In genomic region chrX:91435465-91435864, GRCh38 we compare ENCODE assay signal across 11 cellular contexts. TPM values are rescaled to one million over a fixed set of nuclear protein-coding genes. Genes with fewer than 3 reads are reported as not detected.
DNase-seq lines count a peak whose midpoint lies in the region; ATAC-seq and TF ChIP-seq lines count a peak whose summit lies in the region.
"Had no signal": no experiment of that assay in that cellular context is flagged by ENCODE, and none has a peak within 500 bp of the region (broad histone marks: within the 10 kb centered on the region; RNA-seq: fewer than 3 reads in every experiment).

No MANE protein-coding gene starts in this region.

- peak; percentile 28 for ATAC-seq in GM23338
- no peak for ATAC-seq in left lung
- ATAC-seq: HCT116 had no signal

- H3K4me2 ChIP-seq in GM23338 = peak overlapping the region; percentile 79

- no peaks in the 10 kb centered on the region for H3K9me3 Mint-ChIP-seq in GM23338

- H3K27me3 ChIP-seq in GM23338 (ENCODE audit: insufficient read depth) (no peaks in the 10 kb centered on the region), left lung (peaks cover 0 to 15% of the 10 kb centered on the region in 2 donors)

- H3K9me2 ChIP-seq in GM23338 (ENCODE audit: insufficient read depth) = no peaks in the 10 kb centered on the region

- no peaks in the 10 kb centered on the region for H3K9me3 ChIP-seq in left lung

- H3K27ac Mint-ChIP-seq in GM23338 = no peak overlapping the region

- H3K4me1 Mint-ChIP-seq in GM23338 = no peaks in the 10 kb centered on the region; the same call in 2 of the 3 replicates

- DNase-seq in GM23338 (ENCODE audit: low spot score) (peak; percentile 3), cardiac fibroblast (ENCODE audit: low read depth in 2 of 2) (peak; percentile 0 to 2), left lung (no peak), GM19238 (ENCODE audit: insufficient read length, low spot score) (no peak)
- DNase-seq in activated CD4-positive, alpha-beta T cell treated with anti-CD3 and anti-CD28 coated beads for 48 hours = no peak
- no peak for DNase-seq in stimulated activated CD4-positive, alpha-beta T cell treated with anti-CD3 and anti-CD28 coated beads, Interleukin-2, amount 100 ng/mL, for 24 hours
- no peak for DNase-seq in activated CD8-positive, alpha-beta memory T cell treated with anti-CD3 and anti-CD28 coated beads, Interleukin-2, amount 50 U/mL, for 4 hours
- DNase-seq: Calu3 had no signal

- H3K27ac ChIP-seq in GM23338 (ENCODE audit: low read depth) (no peak overlapping the region), left lung (peak overlapping the region in 1 of 2 donors; percentile 69), skin epidermis (peak overlapping the region in 11 of 21 experiments; percentile 2 to 77 (median 56))

- no peaks in the 10 kb centered on the region for H3K36me3 Mint-ChIP-seq in GM23338 (ENCODE audit: low read depth)

- H3K4me1 ChIP-seq in GM23338 (ENCODE audit: insufficient read depth) (no peaks in the 10 kb centered on the region), left lung (no peaks in the 10 kb centered on the region)

- no peaks in the 10 kb centered on the region for H4K20me1 ChIP-seq in GM23338 (replicated peaks; ENCODE audit: insufficient read depth)

- no peaks in the 10 kb centered on the region for H3K36me3 ChIP-seq in GM23338 (ENCODE audit: insufficient read depth)
- H3K36me3 ChIP-seq in left lung = no peaks in the 10 kb centered on the region

- TF ChIP-seq CTCF in GM23338 (conservative IDR thresholded peaks at IDR 0.05; ENCODE audit: low read depth in 2 of 2) (no peak), cardiac fibroblast (IDR thresholded peaks at IDR 0.05; ENCODE audit: low read depth, low read length) (no peak), left lung (IDR thresholded peaks at IDR 0.05) (no peak)

- H3K4me3 ChIP-seq in GM23338 (peak overlapping the region; percentile 60), cardiac fibroblast (replicated peaks in 1 of 2; ENCODE audit: low read depth in 2 of 2, low read length in 2 of 2) (peak overlapping the region; percentile 44 to 54), left lung (peak overlapping the region; percentile 24 to 28), skin epidermis (peak overlapping the region in 4 of 7 experiments; percentile 16 to 41 (median 28))

- H2AFZ ChIP-seq in GM23338 = peak overlapping the region; percentile 81; the same call in 1 of the 2 replicates

- intact Hi-C loops in left lung (cut with DNase I) = no loop called here

- peak overlapping the region; percentile 81 for H3K4me3 Mint-ChIP-seq in GM23338

- H3K79me2 ChIP-seq in GM23338 (replicated peaks; ENCODE audit: insufficient read depth) = no peaks in the 10 kb centered on the region

- no peaks in the 10 kb centered on the region for H3K27me3 Mint-ChIP-seq in GM23338 (ENCODE audit: insufficient read depth, low read depth, poor library complexity)

- no peaks in the 10 kb centered on the region for H3F3A ChIP-seq in GM23338 (replicated peaks; ENCODE audit: low read depth)

TF ChIP-seq in GM23338, 12 proteins besides CTCF, POLR2A, EP300 and RAD21:
- TF ChIP-seq EZH2 (IDR thresholded peaks at IDR 0.05; ENCODE audit: low read depth, unreplicated experiment) (no peak), JUNB (IDR thresholded peaks at IDR 0.05; ENCODE audit: unreplicated experiment) (no peak), POLR2AphosphoS5 (IDR thresholded peaks at IDR 0.05; ENCODE audit: low read depth) (no peak), ZNF114 (CRISPR knock-in tag; IDR thresholded peaks at IDR 0.05) (no peak), ZNF331 (CRISPR knock-in tag; IDR thresholded peaks at IDR 0.05; ENCODE audit: low read depth) (no peak), ETS1 (IDR thresholded peaks at IDR 0.05) (no peak), NANOG (IDR thresholded peaks at IDR 0.05; ENCODE audit: borderline replicate concordance) (no peak), ZNF462 (CRISPR knock-in tag; IDR thresholded peaks at IDR 0.05) (no peak)

RNA-seq across cellular contexts. Expression of gene PABPC5, which starts 0.8 kb away (rescaled TPM):
- total RNA-seq in GM23338 (2014; rRNA removed; shearing (Covaris generic)) = 3.0 and 3.1 TPM in 2 replicates
- 1.8 and 2.8 TPM in 2 replicates for polyA plus RNA-seq in GM23338 (2016; fragmentation: Nextera tagmentation; extraction: Ambion mirVana)
- total RNA-seq in left lung = 1 to 10 TPM; 1.2 to 2.1 TPM
- total RNA-seq: Calu3; T-helper 1 cell treated with Interleukin-12 subunit alpha and Interleukin-12 subunit beta and Interleukin-4 antibody, amounts not matched to agents 30 ng/mL and 1 ng/mL, for 36 hours had no signal

Comparison
In these comparisons a context has a peak if more than half of its experiments do, and no peak if none do; other contexts are left out.
1. DNase-seq: peak in GM23338 (single experiment) and cardiac fibroblast (2 of 2); none in left lung (0 of 2), GM19238 (single experiment), activated CD4-positive, alpha-beta T cell treated with anti-CD3 and anti-CD28 coated beads for 48 hours (single experiment), stimulated activated CD4-positive, alpha-beta T cell treated with anti-CD3 and anti-CD28 coated beads, Interleukin-2, amount 100 ng/mL, for 24 hours (0 of 2) and activated CD8-positive, alpha-beta memory T cell treated with anti-CD3 and anti-CD28 coated beads, Interleukin-2, amount 50 U/mL, for 4 hours (single experiment).
2. Peak in every context shown above with its lines, with median percentiles within 50 percentile points of each other: H3K4me3 ChIP-seq.